In the genomic region with DNA sequence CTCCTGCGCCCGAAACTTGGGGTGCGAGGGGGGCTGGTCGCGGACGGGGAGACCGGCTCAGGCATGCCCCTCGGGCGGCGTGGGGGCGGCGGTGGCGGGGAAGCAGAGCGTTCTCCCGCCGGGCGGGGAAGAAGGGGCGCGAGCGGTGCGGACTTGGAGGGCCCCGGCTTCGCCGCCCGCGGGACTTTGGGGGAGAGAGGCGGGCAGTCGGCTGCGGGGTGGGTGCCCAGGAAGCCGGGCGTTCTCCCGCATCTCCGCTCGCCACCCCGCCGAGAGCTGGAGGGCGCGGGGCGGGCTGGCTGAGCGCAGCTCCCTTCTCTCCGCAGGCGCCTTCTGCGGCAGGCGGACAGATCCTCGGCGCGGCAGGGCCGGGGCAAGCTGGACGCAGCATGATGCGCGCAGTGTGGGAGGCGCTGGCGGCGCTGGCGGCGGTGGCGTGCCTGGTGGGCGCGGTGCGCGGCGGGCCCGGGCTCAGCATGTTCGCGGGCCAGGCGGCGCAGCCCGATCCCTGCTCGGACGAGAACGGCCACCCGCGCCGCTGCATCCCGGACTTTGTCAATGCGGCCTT, we compare ENCODE assay signal across 9 cellular contexts. TPM values are rescaled to one million over a fixed set of nuclear protein-coding genes. Genes with fewer than 3 reads are reported as not detected.
DNase-seq lines count a peak whose midpoint lies in the region; ATAC-seq and TF ChIP-seq lines count a peak whose summit lies in the region.
"Had no signal": no experiment of that assay in that cellular context is flagged by ENCODE, and none has a peak within 500 bp of the region (broad histone marks: within the 10 kb centered on the region; RNA-seq: fewer than 3 reads in every experiment).

No MANE protein-coding gene starts in this region.

- H3K9ac ChIP-seq in DND-41 (ENCODE audit: low read depth, low read length) (peak overlapping the region; percentile 72), stomach smooth muscle (ENCODE audit: low read length in 2 of 2) (peak overlapping the region in 1 of 2 donors; percentile 29)

- H3K27me3 ChIP-seq in DND-41 (ENCODE audit: insufficient read depth, low read length, poor library complexity) = no peaks in the 10 kb centered on the region
- H3K27me3 ChIP-seq in body of pancreas = no peaks in the 10 kb centered on the region
- peaks cover 0 to 13% of the 10 kb centered on the region in 2 donors for H3K27me3 ChIP-seq in stomach smooth muscle (ENCODE audit: control insufficient read depth in 1 of 2, insufficient read depth in 2 of 2, low read length in 2 of 2)

- H4K20me1 ChIP-seq in DND-41 (ENCODE audit: insufficient read depth, low read length) = no peaks in the 10 kb centered on the region

- WGBS in body of pancreas, 2 donors = 1% methylated on average over 70 of the region's 76 CpGs; no CpG with 5 or more reads in 1 of the 2 donors

- H3K27ac ChIP-seq in DND-41 (ENCODE audit: low read length) (no peak overlapping the region), body of pancreas (peak overlapping the region in 3 of 4 donors; percentile 37 to 75 (median 60)), stomach smooth muscle (ENCODE audit: low read length) (no peak overlapping the region)

- intact Hi-C loops in body of pancreas (cut with DNase I) = no loop called here
- intact Hi-C loops in left colon (cut with DNase I, micrococcal nuclease) = no loop called here

- DNase-seq in DND-41 (no peak), body of pancreas (peak in 3 of 4 donors; percentile 33 to 56 (median 34)), left colon (peak in 1 of 2 donors; percentile 26), putamen (ENCODE audit: low spot score) (no peak)
- DNase-seq in Jurkat, Clone E6-1 (ENCODE audit: low read depth, low spot score) = no peak

- no peaks in the 10 kb centered on the region for H3K9me3 ChIP-seq in DND-41 (ENCODE audit: insufficient read depth, low read length, severe bottlenecking)
- no peaks in the 10 kb centered on the region for H3K9me3 ChIP-seq in body of pancreas
- no peaks in the 10 kb centered on the region for H3K9me3 ChIP-seq in stomach smooth muscle (ENCODE audit: control insufficient read depth in 2 of 2, low read length in 2 of 2)

- ATAC-seq in DND-41 (ENCODE audit: insufficient read depth, low read depth) (no peak), body of pancreas (peak; percentile 39), left colon (peak; percentile 45), HG03175 (IDR thresholded peaks at IDR 0.05; ENCODE audit: unreplicated experiment) (no peak), HG03139 (IDR thresholded peaks at IDR 0.05; ENCODE audit: unreplicated experiment) (no peak)

- H3K79me2 ChIP-seq in DND-41 (ENCODE audit: insufficient read depth, low read length) = no peaks in the 10 kb centered on the region

- H3K36me3 ChIP-seq in DND-41 (ENCODE audit: insufficient read depth, low read length) (no peaks in the 10 kb centered on the region), body of pancreas (replicated peaks in 1 of 2; ENCODE audit: insufficient read depth in 1 of 2, low read depth in 2 of 2) (no peaks in the 10 kb centered on the region), stomach smooth muscle (ENCODE audit: control insufficient read depth in 2 of 2, insufficient read depth in 2 of 2, low read length in 2 of 2) (no peaks in the 10 kb centered on the region)

- H3K4me1 ChIP-seq in DND-41 (ENCODE audit: insufficient read depth, low read length) = peaks cover 21% of the 10 kb centered on the region
- H3K4me1 ChIP-seq in body of pancreas = peaks cover 38% of the 10 kb centered on the region
- H3K4me1 ChIP-seq in stomach smooth muscle (ENCODE audit: control insufficient read depth, insufficient read depth, low read length) = peaks cover 34% of the 10 kb centered on the region

- TF ChIP-seq CTCF in DND-41 (IDR thresholded peaks at IDR 0.05; ENCODE audit: borderline replicate concordance, extremely low read depth, low read length, poor library complexity, severe bottlenecking) (no peak), body of pancreas (IDR thresholded peaks at IDR 0.05) (no peak)

- peak overlapping the region; percentile 6 to 93; a peak in 3 of 4 replicates for H3K4me3 ChIP-seq in DND-41 (ENCODE audit: low read depth in 1 of 2, low read length in 2 of 2)
- H3K4me3 ChIP-seq in Jurkat, Clone E6-1 (ENCODE audit: low read length) = peak overlapping the region; percentile 32; the same call in 1 of the 2 replicates
- H3K4me3 ChIP-seq in body of pancreas = peak overlapping the region; percentile 29 to 43
- H3K4me3 ChIP-seq in stomach smooth muscle (ENCODE audit: low read length in 2 of 2) = peak overlapping the region; percentile 45 to 79

- peak overlapping the region; percentile 98 for H3K4me2 ChIP-seq in DND-41 (ENCODE audit: insufficient read depth, low read length)

- H2AFZ ChIP-seq in DND-41 (ENCODE audit: low read depth, low read length) = peak overlapping the region; percentile 71

- TF ChIP-seq POLR2A in body of pancreas (IDR thresholded peaks at IDR 0.05) = no peak

RNA-seq across cellular contexts. Expression of a gene that starts 0.8 kb away (rescaled TPM):
- polyA plus RNA-seq in Jurkat, Clone E6-1 (2012; ENCODE audit: insufficient read depth, insufficient read length) = 5.1 TPM
- total RNA-seq in body of pancreas (1 to 10 TPM; 3.6 to 4.0 TPM), left colon (1 to 10 TPM; 3.2 to 7.4 TPM)
- total RNA-seq: HT1080 had no signal

RNA-seq across cellular contexts. Expression of a gene that starts 56.6 kb away (rescaled TPM):
- polyA plus RNA-seq in Jurkat, Clone E6-1 (2012; ENCODE audit: insufficient read depth, insufficient read length) = 19.5 TPM
- total RNA-seq in body of pancreas (1 to 10 TPM; 4.6 to 4.7 TPM), left colon (1 to 10 TPM; 3.2 to 4.9 TPM)
- total RNA-seq: HT1080 had no signal

Comparison
In these comparisons a context has a peak if more than half of its experiments do, and no peak if none do; other contexts are left out.
1. ATAC-seq: peak in body of pancreas (single experiment) and left colon (single experiment); none in DND-41 (single experiment), HG03175 (single experiment) and HG03139 (single experiment).
2. DNase-seq: peak in body of pancreas (3 of 4); none in DND-41 (single experiment), Jurkat, Clone E6-1 (single experiment) and putamen (single experiment).
3. H3K27ac ChIP-seq: peak in body of pancreas (3 of 4); none in DND-41 (single experiment) and stomach smooth muscle (single experiment).
4. Peak in every context shown above with its lines, with median percentiles within 50 percentile points of each other: H3K4me3 ChIP-seq.